In the genomic region with DNA sequence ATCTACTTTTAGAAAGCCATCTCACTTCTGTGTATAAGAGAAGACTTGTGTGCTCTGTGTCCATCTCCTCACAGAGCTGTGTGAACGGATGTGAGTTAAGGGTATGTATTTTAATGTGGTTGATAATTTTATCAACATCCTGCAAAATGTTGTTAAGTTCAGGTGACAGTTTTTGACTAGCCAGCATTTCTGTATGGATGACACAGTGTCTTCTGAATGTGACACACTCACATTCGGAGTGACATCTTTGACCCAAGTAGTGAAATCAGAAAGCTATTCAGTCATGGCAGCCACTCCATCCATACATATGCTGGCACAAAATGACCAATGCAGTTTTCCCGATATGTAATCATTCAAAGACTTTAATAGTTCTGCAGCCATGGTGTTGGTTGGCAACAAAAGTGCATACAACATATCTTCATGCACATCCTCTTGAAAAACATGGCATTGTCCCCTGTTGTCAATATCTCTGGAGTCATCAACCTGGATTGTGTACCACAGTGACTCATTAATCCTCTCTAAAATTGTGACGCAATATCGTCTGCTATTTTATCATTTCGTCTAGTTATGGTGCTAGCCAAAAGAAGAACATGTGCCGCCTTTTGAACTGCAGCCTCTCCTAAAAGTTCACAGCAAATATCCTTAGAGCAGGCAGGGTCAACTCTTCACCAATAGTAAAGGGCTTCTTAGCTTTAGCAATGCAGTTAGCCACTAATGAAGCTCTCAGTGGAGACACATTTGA, we compare ENCODE assay signal across 1 cellular context.
A peak's percentile ranks its signal among the peaks of the same experiment; 100 is the strongest.
TF ChIP-seq lines count a peak whose summit lies in the region.

No MANE protein-coding gene starts in this region.

TF ChIP-seq in K562, 482 proteins besides CTCF, POLR2A, EP300 and RAD21 (continued from another document and continues in another):
- no peak for TF ChIP-seq AFF1 (IDR thresholded peaks at IDR 0.05; ENCODE audit: low read depth in 1 of 2, partially characterized antibody in 2 of 2)
- TF ChIP-seq BRD9 (IDR thresholded peaks at IDR 0.05; ENCODE audit: low read depth, partially characterized antibody), result no peak
- TF ChIP-seq, protein P1, sequence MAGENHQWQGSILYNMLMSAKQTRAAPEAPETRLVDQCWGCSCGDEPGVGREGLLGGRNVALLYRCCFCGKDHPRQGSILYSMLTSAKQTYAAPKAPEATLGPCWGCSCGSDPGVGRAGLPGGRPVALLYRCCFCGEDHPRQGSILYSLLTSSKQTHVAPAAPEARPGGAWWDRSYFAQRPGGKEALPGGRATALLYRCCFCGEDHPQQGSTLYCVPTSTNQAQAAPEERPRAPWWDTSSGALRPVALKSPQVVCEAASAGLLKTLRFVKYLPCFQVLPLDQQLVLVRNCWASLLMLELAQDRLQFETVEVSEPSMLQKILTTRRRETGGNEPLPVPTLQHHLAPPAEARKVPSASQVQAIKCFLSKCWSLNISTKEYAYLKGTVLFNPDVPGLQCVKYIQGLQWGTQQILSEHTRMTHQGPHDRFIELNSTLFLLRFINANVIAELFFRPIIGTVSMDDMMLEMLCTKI (IDR thresholded peaks at IDR 0.05; ENCODE audit: partially characterized antibody), result no peak
- TF ChIP-seq EP400 (IDR thresholded peaks at IDR 0.05), result peak; percentile 64
- no peak for TF ChIP-seq ZNF696 (CRISPR knock-in tag; conservative IDR thresholded peaks at IDR 0.05)
- TF ChIP-seq CBX2 (IDR thresholded peaks at IDR 0.05; ENCODE audit: insufficient read depth, low read length, poor library complexity, severe bottlenecking), result no peak
- TF ChIP-seq ZNF431 (CRISPR knock-in tag; IDR thresholded peaks at IDR 0.05), result no peak
- TF ChIP-seq KDM1A (IDR thresholded peaks at IDR 0.05), result peak in 1 of 2 experiments; percentile 16; a peak in 2 of 4 replicates
- TF ChIP-seq XRCC5 (IDR thresholded peaks at IDR 0.05; ENCODE audit: low read depth, low read length), result no peak
- no peak for TF ChIP-seq NR3C1 (CRISPR knock-in tag; IDR thresholded peaks at IDR 0.05)
- TF ChIP-seq PHB (CRISPR knock-in tag; IDR thresholded peaks at IDR 0.05), result no peak
- TF ChIP-seq ZNF174 (CRISPR knock-in tag; IDR thresholded peaks at IDR 0.05), result no peak
- TF ChIP-seq, protein P2, sequence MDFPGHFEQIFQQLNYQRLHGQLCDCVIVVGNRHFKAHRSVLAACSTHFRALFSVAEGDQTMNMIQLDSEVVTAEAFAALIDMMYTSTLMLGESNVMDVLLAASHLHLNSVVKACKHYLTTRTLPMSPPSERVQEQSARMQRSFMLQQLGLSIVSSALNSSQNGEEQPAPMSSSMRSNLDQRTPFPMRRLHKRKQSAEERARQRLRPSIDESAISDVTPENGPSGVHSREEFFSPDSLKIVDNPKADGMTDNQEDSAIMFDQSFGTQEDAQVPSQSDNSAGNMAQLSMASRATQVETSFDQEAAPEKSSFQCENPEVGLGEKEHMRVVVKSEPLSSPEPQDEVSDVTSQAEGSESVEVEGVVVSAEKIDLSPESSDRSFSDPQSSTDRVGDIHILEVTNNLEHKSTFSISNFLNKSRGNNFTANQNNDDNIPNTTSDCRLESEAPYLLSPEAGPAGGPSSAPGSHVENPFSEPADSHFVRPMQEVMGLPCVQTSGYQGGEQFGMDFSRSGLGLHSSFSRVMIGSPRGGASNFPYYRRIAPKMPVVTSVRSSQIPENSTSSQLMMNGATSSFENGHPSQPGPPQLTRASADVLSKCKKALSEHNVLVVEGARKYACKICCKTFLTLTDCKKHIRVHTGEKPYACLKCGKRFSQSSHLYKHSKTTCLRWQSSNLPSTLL (IDR thresholded peaks at IDR 0.05), result no peak
- TF ChIP-seq ZNF280A (IDR thresholded peaks at IDR 0.05; ENCODE audit: low read depth, partially characterized antibody), result no peak
- TF ChIP-seq MBD2 (IDR thresholded peaks at IDR 0.05; ENCODE audit: borderline replicate concordance, low read depth), result no peak
- no peak for TF ChIP-seq ZNF584 (CRISPR knock-in tag; IDR thresholded peaks at IDR 0.05; ENCODE audit: low read depth)
- TF ChIP-seq ZBTB9 (CRISPR knock-in tag; IDR thresholded peaks at IDR 0.05), result no peak
- no peak for TF ChIP-seq MIER1 (IDR thresholded peaks at IDR 0.05; ENCODE audit: low read depth)
- TF ChIP-seq HDAC2 (IDR thresholded peaks at IDR 0.05), result 0 out of 2 replicates have a peak, but pooled peaks have one; percentile 42
- TF ChIP-seq RBM14 (IDR thresholded peaks at IDR 0.05; ENCODE audit: borderline replicate concordance, insufficient read depth, low read depth, low read length), result no peak
- no peak for TF ChIP-seq U2AF1 (optimal IDR thresholded peaks at IDR 0.05; ENCODE audit: low read depth, low read length)
- TF ChIP-seq ZNF217 (CRISPR knock-in tag; IDR thresholded peaks at IDR 0.05), result no peak
- TF ChIP-seq NELFE (IDR thresholded peaks at IDR 0.05; ENCODE audit: insufficient read depth, insufficient read length), result no peak
- TF ChIP-seq, protein P3, sequence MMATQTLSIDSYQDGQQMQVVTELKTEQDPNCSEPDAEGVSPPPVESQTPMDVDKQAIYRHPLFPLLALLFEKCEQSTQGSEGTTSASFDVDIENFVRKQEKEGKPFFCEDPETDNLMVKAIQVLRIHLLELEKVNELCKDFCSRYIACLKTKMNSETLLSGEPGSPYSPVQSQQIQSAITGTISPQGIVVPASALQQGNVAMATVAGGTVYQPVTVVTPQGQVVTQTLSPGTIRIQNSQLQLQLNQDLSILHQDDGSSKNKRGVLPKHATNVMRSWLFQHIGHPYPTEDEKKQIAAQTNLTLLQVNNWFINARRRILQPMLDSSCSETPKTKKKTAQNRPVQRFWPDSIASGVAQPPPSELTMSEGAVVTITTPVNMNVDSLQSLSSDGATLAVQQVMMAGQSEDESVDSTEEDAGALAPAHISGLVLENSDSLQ (IDR thresholded peaks at IDR 0.05), result no peak
- TF ChIP-seq PCBP2 (IDR thresholded peaks at IDR 0.05; ENCODE audit: low read depth, low read length, poor library complexity, severe bottlenecking), result no peak
- peak; percentile 50; the same call in 1 of the 2 replicates for TF ChIP-seq SMAD4 (CRISPR knock-in tag; conservative IDR thresholded peaks at IDR 0.05)
- peak; percentile 72; the same call in 1 of the 2 replicates for TF ChIP-seq DPF2 (IDR thresholded peaks at IDR 0.05)
- TF ChIP-seq ZNF263 (CRISPR knock-in tag; IDR thresholded peaks at IDR 0.05; ENCODE audit: borderline replicate concordance), result no peak
- TF ChIP-seq, protein P4, sequence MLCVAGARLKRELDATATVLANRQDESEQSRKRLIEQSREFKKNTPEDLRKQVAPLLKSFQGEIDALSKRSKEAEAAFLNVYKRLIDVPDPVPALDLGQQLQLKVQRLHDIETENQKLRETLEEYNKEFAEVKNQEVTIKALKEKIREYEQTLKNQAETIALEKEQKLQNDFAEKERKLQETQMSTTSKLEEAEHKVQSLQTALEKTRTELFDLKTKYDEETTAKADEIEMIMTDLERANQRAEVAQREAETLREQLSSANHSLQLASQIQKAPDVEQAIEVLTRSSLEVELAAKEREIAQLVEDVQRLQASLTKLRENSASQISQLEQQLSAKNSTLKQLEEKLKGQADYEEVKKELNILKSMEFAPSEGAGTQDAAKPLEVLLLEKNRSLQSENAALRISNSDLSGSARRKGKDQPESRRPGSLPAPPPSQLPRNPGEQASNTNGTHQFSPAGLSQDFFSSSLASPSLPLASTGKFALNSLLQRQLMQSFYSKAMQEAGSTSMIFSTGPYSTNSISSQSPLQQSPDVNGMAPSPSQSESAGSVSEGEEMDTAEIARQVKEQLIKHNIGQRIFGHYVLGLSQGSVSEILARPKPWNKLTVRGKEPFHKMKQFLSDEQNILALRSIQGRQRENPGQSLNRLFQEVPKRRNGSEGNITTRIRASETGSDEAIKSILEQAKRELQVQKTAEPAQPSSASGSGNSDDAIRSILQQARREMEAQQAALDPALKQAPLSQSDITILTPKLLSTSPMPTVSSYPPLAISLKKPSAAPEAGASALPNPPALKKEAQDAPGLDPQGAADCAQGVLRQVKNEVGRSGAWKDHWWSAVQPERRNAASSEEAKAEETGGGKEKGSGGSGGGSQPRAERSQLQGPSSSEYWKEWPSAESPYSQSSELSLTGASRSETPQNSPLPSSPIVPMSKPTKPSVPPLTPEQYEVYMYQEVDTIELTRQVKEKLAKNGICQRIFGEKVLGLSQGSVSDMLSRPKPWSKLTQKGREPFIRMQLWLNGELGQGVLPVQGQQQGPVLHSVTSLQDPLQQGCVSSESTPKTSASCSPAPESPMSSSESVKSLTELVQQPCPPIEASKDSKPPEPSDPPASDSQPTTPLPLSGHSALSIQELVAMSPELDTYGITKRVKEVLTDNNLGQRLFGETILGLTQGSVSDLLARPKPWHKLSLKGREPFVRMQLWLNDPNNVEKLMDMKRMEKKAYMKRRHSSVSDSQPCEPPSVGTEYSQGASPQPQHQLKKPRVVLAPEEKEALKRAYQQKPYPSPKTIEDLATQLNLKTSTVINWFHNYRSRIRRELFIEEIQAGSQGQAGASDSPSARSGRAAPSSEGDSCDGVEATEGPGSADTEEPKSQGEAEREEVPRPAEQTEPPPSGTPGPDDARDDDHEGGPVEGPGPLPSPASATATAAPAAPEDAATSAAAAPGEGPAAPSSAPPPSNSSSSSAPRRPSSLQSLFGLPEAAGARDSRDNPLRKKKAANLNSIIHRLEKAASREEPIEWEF (CRISPR knock-in tag; IDR thresholded peaks at IDR 0.05), result no peak
- no peak for TF ChIP-seq STAG1 (CRISPR knock-in tag; IDR thresholded peaks at IDR 0.05; ENCODE audit: borderline replicate concordance)
- TF ChIP-seq ATF3 (IDR thresholded peaks at IDR 0.05), result peak; percentile 96
- no peak for TF ChIP-seq ATF3 (CRISPR knock-in tag; conservative IDR thresholded peaks at IDR 0.05)
- TF ChIP-seq KLF13 (tag; IDR thresholded peaks at IDR 0.05; ENCODE audit: borderline replicate concordance, low read depth), result no peak
- TF ChIP-seq JUND (IDR thresholded peaks at IDR 0.05; ENCODE audit: borderline replicate concordance, low read depth, low read length), result peak; percentile 77; the same call in 1 of the 2 replicates
- TF ChIP-seq JUND (tag; IDR thresholded peaks at IDR 0.05; ENCODE audit: borderline replicate concordance, low read depth, low read length), result peak; percentile 86; the same call in 2 of the 3 replicates
- TF ChIP-seq CREB1 (IDR thresholded peaks at IDR 0.05), result 0 out of 2 replicates have a peak, but pooled peaks have one; percentile 33
- no peak for TF ChIP-seq CREB1 (CRISPR knock-in tag; IDR thresholded peaks at IDR 0.05)
- TF ChIP-seq DACH1 (IDR thresholded peaks at IDR 0.05; ENCODE audit: partially characterized antibody), result peak; percentile 42
- no peak for TF ChIP-seq RUNX1 (IDR thresholded peaks at IDR 0.05; ENCODE audit: low read depth)
- TF ChIP-seq TAF9B (IDR thresholded peaks at IDR 0.05; ENCODE audit: partially characterized antibody), result peak; percentile 24
- TF ChIP-seq SP2 (IDR thresholded peaks at IDR 0.05; ENCODE audit: extremely low read depth, low read depth, low read length, poor library complexity, severe bottlenecking), result no peak
